Comparison of ENCODE assay signal across 8 cellular contexts in genomic region chr14:64387738-64388532, GRCh38. TPM values are rescaled to one million over a fixed set of nuclear protein-coding genes. Genes with fewer than 3 reads are reported as not detected.
A peak's percentile ranks its signal among the peaks of the same experiment; 100 is the strongest.
DNase-seq lines count a peak whose midpoint lies in the region; ATAC-seq, FAIRE-seq and TF ChIP-seq lines count a peak whose summit lies in the region.

TSS of gene MTHFD1 (plus strand) at chr14:64388353. CDS start at chr14:64388428, 75 bp downstream.

- H3K4ac ChIP-seq in trophoblast cell (ENCODE audit: low read depth, low read length), result peak within 1 kb of the TSS; percentile 28

- peak; percentile 93 for FAIRE-seq in GM12891 (lab: Jason Lieb, UNC)

- no peaks in the 10 kb centered on the region for H3K27me3 ChIP-seq in trophoblast cell (ENCODE audit: insufficient read depth, low read length)
- H3K27me3 ChIP-seq in transverse colon, result no peaks in the 10 kb centered on the region

- H3K4me2 ChIP-seq in trophoblast cell (ENCODE audit: low read length), result peak within 1 kb of the TSS; percentile 91

- H3K4me1 ChIP-seq in trophoblast cell (ENCODE audit: control insufficient read depth in 1 of 2, insufficient read depth in 2 of 2, low read length in 2 of 2) (peaks cover 2 to 7% of the 10 kb centered on the region in 2 experiments), transverse colon (peaks cover 2 to 24% (median 17%) of the 10 kb centered on the region in 4 donors)

- peaks cover 6% of the 10 kb centered on the region for H3K79me2 ChIP-seq in trophoblast cell (ENCODE audit: control insufficient read depth, insufficient read depth, low read length, poor library complexity)

- peak within 1 kb of the TSS; percentile 83 for H3K14ac ChIP-seq in trophoblast cell (ENCODE audit: low read length)

- H2BK5ac ChIP-seq in trophoblast cell (ENCODE audit: low read depth, low read length, poor library complexity), result peak within 1 kb of the TSS; percentile 38

- peaks cover 7% of the 10 kb centered on the region for H3K36me3 Mint-ChIP-seq in T-cell

- in situ Hi-C loops in transverse colon (cut with MboI; ENCODE audit: low pct_ligation_motif_present in 1 of 4, low pct_unique_long_range_greater_than_20kb in 1 of 4, low sequenced_read_pairs in 3 of 4), result loop anchor here in 1 of 4 donors (25.0 kb wide), 1 partner anchor 249 kb away; no protein-coding TSS in a partner anchor

- H3K4me3 Mint-ChIP-seq in T-cell, result peak within 1 kb of the TSS; percentile 88 to 98 (median 92)

- H3K4me3 ChIP-seq in trophoblast cell (ENCODE audit: low read depth, low read length) (peak within 1 kb of the TSS; percentile 80), transverse colon (peak within 1 kb of the TSS; percentile 46 to 77 (median 66))

- no peak for TF ChIP-seq EP300 in transverse colon (IDR thresholded peaks at IDR 0.05; ENCODE audit: low read depth)

- peak within 1 kb of the TSS; percentile 94 for H4K8ac ChIP-seq in trophoblast cell (ENCODE audit: low read depth, low read length)

- peaks cover 6% of the 10 kb centered on the region for H3K79me1 ChIP-seq in trophoblast cell (ENCODE audit: low read length)

- peak within 1 kb of the TSS; percentile 83 for H2BK120ac ChIP-seq in trophoblast cell (ENCODE audit: insufficient read depth, low read length, poor library complexity)

- intact Hi-C loops in cardiac septum (cut with DNase I), result loop anchor here (2.0 kb wide), 1 partner anchor 49 kb away; no protein-coding TSS in a partner anchor
- intact Hi-C loops in transverse colon (cut with DNase I; ENCODE audit: low total_unique reads), result no loop called here

- DNase-seq in GM12891 (ENCODE audit: insufficient read length, low spot score), result peak; percentile 85
- peak; percentile 95 for DNase-seq in NCI-H1436 treated with DMSO at 0.1 percent for 48 hours (lab: John Stamatoyannopoulos, UW)
- DNase-seq in T-cell, result peak; percentile 85 to 97 (median 93)
- DNase-seq in cardiac septum (ENCODE audit: low spot score), result peak; percentile 98
- peak; percentile 99 for DNase-seq in trophoblast cell
- peak; percentile 99 for DNase-seq in transverse colon

- WGBS in adipose tissue, 3 donors, result 0 to 1% (median 0%) methylated on average over 55 to 61 of the region's 61 CpGs
- no CpG with 5 or more reads among the region's 61 CpGs for WGBS in trophoblast cell (ENCODE audit: extremely low coverage, insufficient coverage, insufficient read length)
- WGBS in transverse colon (ENCODE audit: low coverage in 1 of 2), 2 donors, result 0% methylated on average over 61 of the region's 61 CpGs; no CpG with 5 or more reads in 1 of the 2 donors

- peak within 1 kb of the TSS; percentile 76 for H2AK5ac ChIP-seq in trophoblast cell (ENCODE audit: low read length)

- H3K4me1 Mint-ChIP-seq in T-cell, result peaks cover 37 to 40% (median 40%) of the 10 kb centered on the region in 3 donors

- peak; percentile 24 for TF ChIP-seq POLR2A in GM12891 (IDR thresholded peaks at IDR 0.05; ENCODE audit: low read depth, low read length)
- peak; percentile 57 for TF ChIP-seq POLR2A in transverse colon (IDR thresholded peaks at IDR 0.05)

- no peak within 1 kb of the TSS for H3K23ac ChIP-seq in trophoblast cell (ENCODE audit: low read length)

- ATAC-seq in HG02840 (IDR thresholded peaks at IDR 0.05; ENCODE audit: low FRiP score, unreplicated experiment), result peak; percentile 82
- ATAC-seq in T-cell (replicated peaks in 1 of 4), result peak; percentile 84 to 88 (median 86)

- H2BK12ac ChIP-seq in trophoblast cell (ENCODE audit: low read length), result no peak within 1 kb of the TSS

- H3K27ac Mint-ChIP-seq in T-cell, result peak within 1 kb of the TSS; percentile 77 to 98

- H4K91ac ChIP-seq in trophoblast cell (ENCODE audit: low read depth, low read length), result peak within 1 kb of the TSS; percentile 87

- H3K9ac ChIP-seq in trophoblast cell (ENCODE audit: low read length), result peak within 1 kb of the TSS; percentile 92

- peak within 1 kb of the TSS; percentile 95 for H2AFZ ChIP-seq in trophoblast cell (ENCODE audit: insufficient read depth, low read length, poor library complexity)

- H3K27ac ChIP-seq in adipose tissue (ENCODE audit: low read depth, low read length), result no peak within 1 kb of the TSS
- H3K27ac ChIP-seq in trophoblast cell (ENCODE audit: low read depth, low read length), result peak within 1 kb of the TSS; percentile 87
- H3K27ac ChIP-seq in transverse colon, result peak within 1 kb of the TSS; percentile 82 to 90 (median 88)

- H3K9me3 Mint-ChIP-seq in T-cell, result no peaks in the 10 kb centered on the region

- H3K27me3 Mint-ChIP-seq in T-cell, result no peaks in the 10 kb centered on the region

- H3K9me3 ChIP-seq in trophoblast cell (ENCODE audit: insufficient read depth, low read depth, low read length), result no peaks in the 10 kb centered on the region
- no peaks in the 10 kb centered on the region for H3K9me3 ChIP-seq in transverse colon

- peak within 1 kb of the TSS; percentile 85 for H4K12ac ChIP-seq in trophoblast cell (ENCODE audit: low read depth, low read length)

- H3K18ac ChIP-seq in trophoblast cell (ENCODE audit: low read length), result peak within 1 kb of the TSS; percentile 75

- H3K36me3 ChIP-seq in trophoblast cell (ENCODE audit: control insufficient read depth in 1 of 2, insufficient read depth in 2 of 2, low read length in 2 of 2) (no peaks in the 10 kb centered on the region), transverse colon (no peaks in the 10 kb centered on the region)

- POLR2A ChIA-PET in T-cell (lab: Charles Lee), result interaction anchor here (0.5 to 1.1 kb wide), 8 partner anchors 9 to 1973 kb away, joined by 3 to 6 read pairs (median 4); no protein-coding TSS in a partner anchor

- CTCF ChIA-PET in T-cell (lab: Charles Lee), result interaction anchor here in 1 of 2 donors (0.6 to 1.2 kb wide), 9 partner anchors 14 to 199 kb away, joined by 3 to 6 read pairs (median 3); no protein-coding TSS in a partner anchor

- peak in 1 of 5 experiments; percentile 46 for TF ChIP-seq CTCF in transverse colon (IDR thresholded peaks at IDR 0.05)

TF ChIP-seq in GM12891, 5 proteins besides CTCF, POLR2A, EP300 and RAD21:
- TF ChIP-seq POU2F2 (IDR thresholded peaks at IDR 0.05; ENCODE audit: low read depth, low read length) (no peak; the same call in 1 of the 2 replicates), TAF1 (IDR thresholded peaks at IDR 0.05; ENCODE audit: low read depth, low read length) (peak; percentile 79), SPI1 (IDR thresholded peaks at IDR 0.05; ENCODE audit: low read depth, low read length) (0 out of 2 replicates have a peak, but pooled peaks have one; percentile 11), POLR2AphosphoS5 (IDR thresholded peaks at IDR 0.05; ENCODE audit: low read depth, low read length) (peak; percentile 60; the same call in 1 of the 2 replicates), PAX5 (IDR thresholded peaks at IDR 0.05; ENCODE audit: insufficient read depth, low read length, severe bottlenecking) (peak; percentile 39)

RNA-seq across cellular contexts. Expression of gene MTHFD1, which starts in this region (rescaled TPM):
- polyA plus RNA-seq in GM12891 (2012; ENCODE audit: low read depth, missing spikeins), result 137 TPM
- total RNA-seq in T-cell (10 to 100 TPM; 27.6 to 48.9 (median 43.4) TPM), cardiac septum (46.3 TPM), transverse colon (10 to 100 TPM; 20.5 to 92.0 (median 37.7) TPM)
- polyA plus RNA-seq in adipose tissue, result 10 to 100 TPM; 25.8 to 95.2 (median 43.2) TPM
- polyA plus RNA-seq in trophoblast cell (2013), result 42.5 and 42.8 TPM in 2 replicates
